In genomic region chr19:41657157-41657556, GRCh38 we compare ENCODE assay signal across 30 cellular contexts. TPM values are rescaled to one million over a fixed set of nuclear protein-coding genes. Genes with fewer than 3 reads are reported as not detected.
DNase-seq lines count a peak whose midpoint lies in the region; ATAC-seq and TF ChIP-seq lines count a peak whose summit lies in the region.
"Had no signal": no experiment of that assay in that cellular context is flagged by ENCODE, and none has a peak within 500 bp of the region (broad histone marks: within the 10 kb centered on the region; RNA-seq: fewer than 3 reads in every experiment).

No MANE protein-coding gene starts in this region.

- H3K4me1 ChIP-seq in NT2/D1 (ENCODE audit: insufficient read depth, insufficient read length) (no peaks in the 10 kb centered on the region), foreskin keratinocyte (no peaks in the 10 kb centered on the region)

- H3K27me3 ChIP-seq in NT2/D1 (ENCODE audit: insufficient read depth, insufficient read length) (peaks cover 26% of the 10 kb centered on the region), foreskin keratinocyte (peaks cover 16% of the 10 kb centered on the region)

- H3K4me3 ChIP-seq in NT2/D1 (ENCODE audit: insufficient read length, low read depth): no peak overlapping the region
- H3K4me3 ChIP-seq: dorsolateral prefrontal cortex had no signal

- no peak overlapping the region for H3K27ac ChIP-seq in foreskin keratinocyte
- H3K27ac ChIP-seq: dorsolateral prefrontal cortex had no signal

- H3K9ac ChIP-seq in NT2/D1 (ENCODE audit: insufficient read length, low read depth): no peak overlapping the region
- H3K9ac ChIP-seq: SK-N-SH had no signal

- DNase-seq in NCI-H2029 (lab: John Stamatoyannopoulos, UW) (peak; percentile 19), NCI-H2029 treated with DMSO at 0.1 percent for 48 hours (lab: John Stamatoyannopoulos, UW) (no peak), COLO668 (lab: John Stamatoyannopoulos, UW; ENCODE audit: unreplicated experiment) (peak; percentile 4), NT2/D1 (ENCODE audit: low read depth, low spot score) (peak; percentile 5), NCI-H1436 treated with DMSO at 0.1 percent for 48 hours (lab: John Stamatoyannopoulos, UW) (no peak), foreskin keratinocyte (no peak)
- DNase-seq in activated CD4-positive, alpha-beta T cell treated with anti-CD3 and anti-CD28 coated beads, Interleukin-2, amount 50 U/mL, for 1 hour: no peak
- DNase-seq: 8988T; activated CD4-positive, alpha-beta T cell treated with anti-CD3 and anti-CD28 coated beads, Interleukin-2, amount 10 ng/mL, durations not matched to agents 7 days and 5 days; activated naive CD8-positive, alpha-beta T cell treated with anti-CD3 and anti-CD28 coated beads for 36 hours; AML-193; cerebellar nuclear complex; COR-L47; dorsolateral prefrontal cortex; H7; mesenchymal stem cell; NCI-H1092 treated with DMSO at 0.1 percent for 48 hours; NCI-H2171; NCI-H524 treated with DMSO at 0.1 percent for 48 hours; occipital lobe; SK-N-SH; stimulated activated CD8-positive, alpha-beta memory T cell treated with anti-CD3 and anti-CD28 coated beads, Interleukin-4, amount 100 ng/mL, for 48 hours; substantia nigra had no signal

- H3K9me3 ChIP-seq in NT2/D1 (ENCODE audit: insufficient read depth, low read length): no peaks in the 10 kb centered on the region

- ATAC-seq in esophagus mucosa: peak; percentile 28
- no peak for ATAC-seq in foreskin keratinocyte

- H3K36me3 ChIP-seq in NT2/D1 (ENCODE audit: insufficient read depth, insufficient read length, low read length): no peaks in the 10 kb centered on the region

- TF ChIP-seq CTCF in foreskin keratinocyte (conservative IDR thresholded peaks at IDR 0.05): no peak

RNA-seq across cellular contexts. Expression of gene CEACAM4, which starts 30.3 kb away (rescaled TPM):
- 0.24 TPM for total RNA-seq in esophagus mucosa
- total RNA-seq in foreskin keratinocyte: not detected in 2 replicates
- not detected in 2 replicates for polyA plus RNA-seq in foreskin keratinocyte
- total RNA-seq: activated CD4-positive, alpha-beta T cell treated with anti-CD3 and anti-CD28 coated beads, Interleukin-2, amount 10 ng/mL, durations not matched to agents 7 days and 5 days; activated naive CD8-positive, alpha-beta T cell treated with anti-CD3 and anti-CD28 coated beads for 36 hours; activated T-helper 1 cell treated with anti-CD3 and anti-CD28 coated beads, Interleukin-12 subunit alpha, Interleukin-12 subunit beta, Interleukin-2, Interleukin-4 antibody, amounts not matched to agents 30 ng/mL and 10 ng/mL and 1 ng/mL, durations not matched to agents 14 hours and 24 hours and 36 hours; fibroblast of villous mesenchyme; H7; myocyte; occipital lobe; T-helper 2 cell treated with Interferon-gamma antibody and Interleukin-4, amounts not matched to agents 100 ng/mL and 5 ng/mL, for 36 hours; urinary bladder had no signal
- polyA plus RNA-seq: SK-N-SH had no signal

RNA-seq across cellular contexts. Expression of gene CEACAM7, which starts 30.9 kb away (rescaled TPM):
- total RNA-seq in esophagus mucosa: 71.9 TPM
- total RNA-seq in foreskin keratinocyte: not detected in 2 replicates
- not detected in 2 replicates for polyA plus RNA-seq in foreskin keratinocyte
- total RNA-seq: activated CD4-positive, alpha-beta T cell treated with anti-CD3 and anti-CD28 coated beads, Interleukin-2, amount 10 ng/mL, durations not matched to agents 7 days and 5 days; activated naive CD8-positive, alpha-beta T cell treated with anti-CD3 and anti-CD28 coated beads for 36 hours; activated T-helper 1 cell treated with anti-CD3 and anti-CD28 coated beads, Interleukin-12 subunit alpha, Interleukin-12 subunit beta, Interleukin-2, Interleukin-4 antibody, amounts not matched to agents 30 ng/mL and 10 ng/mL and 1 ng/mL, durations not matched to agents 14 hours and 24 hours and 36 hours; dorsolateral prefrontal cortex; fibroblast of villous mesenchyme; H7; myocyte; occipital lobe; skeletal muscle tissue; T-helper 2 cell treated with Interferon-gamma antibody and Interleukin-4, amounts not matched to agents 100 ng/mL and 5 ng/mL, for 36 hours; urinary bladder had no signal
- polyA plus RNA-seq: SK-N-SH, urinary bladder had no signal

RNA-seq across cellular contexts. Expression of gene CEACAM5, which starts 51.3 kb away (rescaled TPM):
- total RNA-seq in esophagus mucosa (369 TPM), foreskin keratinocyte (not detected in 2 replicates)
- polyA plus RNA-seq in foreskin keratinocyte: not detected in 2 replicates
- total RNA-seq: activated CD4-positive, alpha-beta T cell treated with anti-CD3 and anti-CD28 coated beads, Interleukin-2, amount 10 ng/mL, durations not matched to agents 7 days and 5 days; activated naive CD8-positive, alpha-beta T cell treated with anti-CD3 and anti-CD28 coated beads for 36 hours; activated T-helper 1 cell treated with anti-CD3 and anti-CD28 coated beads, Interleukin-12 subunit alpha, Interleukin-12 subunit beta, Interleukin-2, Interleukin-4 antibody, amounts not matched to agents 30 ng/mL and 10 ng/mL and 1 ng/mL, durations not matched to agents 14 hours and 24 hours and 36 hours; dorsolateral prefrontal cortex; fibroblast of villous mesenchyme; H7; myocyte; occipital lobe; skeletal muscle tissue; T-helper 2 cell treated with Interferon-gamma antibody and Interleukin-4, amounts not matched to agents 100 ng/mL and 5 ng/mL, for 36 hours; urinary bladder had no signal
- polyA plus RNA-seq: SK-N-SH, urinary bladder had no signal

Comparison
In these comparisons a context has a peak if more than half of its experiments do, and no peak if none do; other contexts are left out.
1. DNase-seq: peak in NCI-H2029 (single experiment), COLO668 (single experiment) and NT2/D1 (single experiment); none in NCI-H2029 treated with DMSO at 0.1 percent for 48 hours (single experiment), NCI-H1436 treated with DMSO at 0.1 percent for 48 hours (single experiment), foreskin keratinocyte (0 of 2) and activated CD4-positive, alpha-beta T cell treated with anti-CD3 and anti-CD28 coated beads, Interleukin-2, amount 50 U/mL, for 1 hour (single experiment).
2. RNA of gene CEACAM7, which starts 30.9 kb away (total RNA-seq): 71.9 TPM in esophagus mucosa (single experiment); not detected in foreskin keratinocyte; every median in the first group is over 10 times any median in the second.
3. RNA of gene CEACAM5, which starts 51.3 kb away (total RNA-seq): 369 TPM in esophagus mucosa (single experiment); not detected in foreskin keratinocyte; every median in the first group is over 100 times any median in the second.